28 cellular contexts compared by ENCODE assay signal in genomic region chr6:47404436-47404835, GRCh38.
"Had no signal": no experiment of that assay in that cellular context is flagged by ENCODE, and none has a peak within 500 bp of the region (broad histone marks: within the 10 kb centered on the region; RNA-seq: fewer than 3 reads in every experiment).

No MANE protein-coding gene starts in this region.

- H3K4me3 Mint-ChIP-seq: activated B cell treated with CpG ODN at 0.5 μM for 24 hours; activated CD8-positive, alpha-beta T cell treated with anti-CD3 and anti-CD28 coated beads for 36 hours; activated naive CD4-positive, alpha-beta T cell treated with anti-CD3 and anti-CD28 coated beads, Interleukin-2, amount 50 U/mL, for 24 hours; activated naive CD8-positive, alpha-beta T cell treated with anti-CD3 and anti-CD28 coated beads, Interleukin-2, amount 50 U/mL, for 24 hours; activated T-cell treated with anti-CD3 and anti-CD28 coated beads, Interleukin-2, amount 50 U/mL, for 4 hours; dendritic cell treated with granulocyte-macrophage colony-stimulating factor and Interleukin-4, amounts not matched to agents 40 ng/mL and 50 ng/mL, for 4 days; T-helper 2 cell treated with Interferon-gamma antibody and Interleukin-4, amounts not matched to agents 5 μg/mL and 100 μg/mL, for 36 hours; type B pancreatic cell had no signal

- H3K27me3 ChIP-seq: breast epithelium, esophagus squamous epithelium, right atrium auricular region, spleen, uterus had no signal

- ATAC-seq: activated CD8-positive, alpha-beta T cell treated with anti-CD3 and anti-CD28 coated beads for 36 hours; activated naive CD8-positive, alpha-beta T cell treated with anti-CD3 and anti-CD28 coated beads, Interleukin-2, amount 50 U/mL, for 24 hours; activated T-cell treated with anti-CD3 and anti-CD28 coated beads, Interleukin-2, amount 50 U/mL, for 4 hours; left ventricle myocardium superior; psoas muscle had no signal

- H3K4me1 Mint-ChIP-seq: activated naive CD4-positive, alpha-beta T cell treated with anti-CD3 and anti-CD28 coated beads, Interleukin-2, amount 50 U/mL, for 24 hours; activated naive CD8-positive, alpha-beta T cell treated with anti-CD3 and anti-CD28 coated beads, Interleukin-2, amount 50 U/mL, for 24 hours had no signal

- H3K36me3 Mint-ChIP-seq: activated naive CD4-positive, alpha-beta T cell treated with anti-CD3 and anti-CD28 coated beads, Interleukin-2, amount 50 U/mL, for 24 hours; naive B cell; type B pancreatic cell had no signal

- H3K27ac ChIP-seq: breast epithelium, esophagus squamous epithelium, parathyroid adenoma, psoas muscle, right atrium auricular region, spleen, thoracic aorta, uterus had no signal

- H3K36me3 ChIP-seq: breast epithelium, esophagus squamous epithelium, right atrium auricular region, spleen, thoracic aorta, uterus had no signal

- H3K27ac Mint-ChIP-seq: activated B cell treated with CpG ODN at 0.5 μM for 24 hours; activated CD8-positive, alpha-beta T cell treated with anti-CD3 and anti-CD28 coated beads for 36 hours; activated naive CD4-positive, alpha-beta T cell treated with anti-CD3 and anti-CD28 coated beads, Interleukin-2, amount 50 U/mL, for 24 hours; activated naive CD8-positive, alpha-beta T cell treated with anti-CD3 and anti-CD28 coated beads, Interleukin-2, amount 50 U/mL, for 24 hours; activated T-helper 2 cell treated with anti-CD3 and anti-CD28 coated beads, Interferon-gamma antibody, Interleukin-2, Interleukin-4, amounts not matched to agents 10 μg/mL and 5 μg/mL and 100 μg/mL, durations not matched to agents 14 hours and 24 hours and 36 hours; dendritic cell treated with granulocyte-macrophage colony-stimulating factor and Interleukin-4, amounts not matched to agents 40 ng/mL and 50 ng/mL, for 4 days; naive B cell; T-helper 2 cell treated with Interferon-gamma antibody and Interleukin-4, amounts not matched to agents 5 μg/mL and 100 μg/mL, for 36 hours had no signal

- H3K4me1 ChIP-seq: breast epithelium, psoas muscle, spleen, uterus had no signal

- H3K4me3 ChIP-seq: breast epithelium, esophagus squamous epithelium, psoas muscle, right atrium auricular region, spleen, thoracic aorta, uterus had no signal

- H3K9me3 Mint-ChIP-seq: activated B cell treated with CpG ODN at 0.5 μM for 24 hours; activated CD8-positive, alpha-beta T cell treated with anti-CD3 and anti-CD28 coated beads for 36 hours; activated naive CD4-positive, alpha-beta T cell treated with anti-CD3 and anti-CD28 coated beads, Interleukin-2, amount 50 U/mL, for 24 hours; activated naive CD8-positive, alpha-beta T cell treated with anti-CD3 and anti-CD28 coated beads, Interleukin-2, amount 50 U/mL, for 24 hours; activated T-cell treated with anti-CD3 and anti-CD28 coated beads, Interleukin-2, amount 50 U/mL, for 4 hours; activated T-helper 2 cell treated with anti-CD3 and anti-CD28 coated beads, Interferon-gamma antibody, Interleukin-2, Interleukin-4, amounts not matched to agents 10 μg/mL and 5 μg/mL and 100 μg/mL, durations not matched to agents 14 hours and 24 hours and 36 hours; dendritic cell treated with granulocyte-macrophage colony-stimulating factor and Interleukin-4, amounts not matched to agents 40 ng/mL and 50 ng/mL, for 4 days; naive B cell; T-helper 2 cell treated with Interferon-gamma antibody and Interleukin-4, amounts not matched to agents 5 μg/mL and 100 μg/mL, for 36 hours had no signal

- H3K9ac ChIP-seq: parathyroid adenoma had no signal

- H3K27me3 Mint-ChIP-seq: activated B cell treated with CpG ODN at 0.5 μM for 24 hours; activated CD8-positive, alpha-beta T cell treated with anti-CD3 and anti-CD28 coated beads for 36 hours; activated naive CD4-positive, alpha-beta T cell treated with anti-CD3 and anti-CD28 coated beads, Interleukin-2, amount 50 U/mL, for 24 hours; activated naive CD8-positive, alpha-beta T cell treated with anti-CD3 and anti-CD28 coated beads, Interleukin-2, amount 50 U/mL, for 24 hours; naive B cell; type B pancreatic cell had no signal

- DNase-seq: activated B cell treated with CpG ODN at 0.5 μM for 24 hours; activated CD4-positive, alpha-beta T cell treated with anti-CD3 and anti-CD28 coated beads, Interleukin-2, amount 50 U/mL, for 1 hour; activated CD8-positive, alpha-beta T cell treated with anti-CD3 and anti-CD28 coated beads for 36 hours; activated naive CD8-positive, alpha-beta T cell treated with anti-CD3 and anti-CD28 coated beads, Interleukin-2, amount 50 U/mL, for 24 hours; activated T-cell treated with anti-CD3 and anti-CD28 coated beads, Interleukin-2, amount 50 U/mL, for 4 hours; amygdala; central memory CD4-positive, alpha-beta T cell; esophagus squamous epithelium; foreskin melanocyte; islet precursor cell; left cardiac atrium; left ventricle myocardium superior; naive B cell; occipital lobe; psoas muscle; spleen; stimulated activated naive CD4-positive, alpha-beta T cell treated with Interleukin-2 at 50 U/mL for 16 hours; T-helper 1 cell; uterus had no signal

- H3K9me3 ChIP-seq: breast epithelium, esophagus squamous epithelium, psoas muscle, right atrium auricular region, spleen, thoracic aorta, uterus had no signal
